In genomic region chr16:58685084-58685449, GRCh38 we compare ENCODE assay signal across 8 cellular contexts. TPM values are rescaled to one million over a fixed set of nuclear protein-coding genes. Genes with fewer than 3 reads are reported as not detected.
DNase-seq lines count a peak whose midpoint lies in the region; ATAC-seq and TF ChIP-seq lines count a peak whose summit lies in the region.

No MANE protein-coding gene starts in this region.

- H3K4me1 Mint-ChIP-seq in CD4-positive, CD25-positive, alpha-beta regulatory T cell, result peaks cover 12 to 28% (median 21%) of the 10 kb centered on the region in 4 donors
- peaks cover 24 to 26% of the 10 kb centered on the region in 2 donors for H3K4me1 Mint-ChIP-seq in effector memory CD8-positive, alpha-beta T cell (ENCODE audit: low read depth in 2 of 2)

- H3K4me1 ChIP-seq in CD4-positive, CD25-positive, alpha-beta regulatory T cell (ENCODE audit: control insufficient read depth, insufficient read depth, low read length, poor library complexity, severe bottlenecking), result peaks cover 15% of the 10 kb centered on the region
- peaks cover 11% of the 10 kb centered on the region for H3K4me1 ChIP-seq in Loucy (ENCODE audit: insufficient read depth, low read length, poor library complexity, severe bottlenecking)
- peaks cover 22% of the 10 kb centered on the region for H3K4me1 ChIP-seq in osteoblast (ENCODE audit: insufficient read depth, low read length)

- H3K79me2 ChIP-seq in Loucy (ENCODE audit: insufficient read depth, low read length) (no peaks in the 10 kb centered on the region), osteoblast (ENCODE audit: insufficient read depth, low read length) (peaks cover 35% of the 10 kb centered on the region)

- peaks cover 4% of the 10 kb centered on the region for H3K36me3 Mint-ChIP-seq in CD4-positive, CD25-positive, alpha-beta regulatory T cell
- peaks cover 3% of the 10 kb centered on the region for H3K36me3 Mint-ChIP-seq in effector memory CD8-positive, alpha-beta T cell (ENCODE audit: insufficient read depth)

- H2AFZ ChIP-seq in Loucy (ENCODE audit: low read length) (peak overlapping the region; percentile 100), osteoblast (ENCODE audit: low read length) (peak overlapping the region; percentile 100)

- H3K9me3 Mint-ChIP-seq in CD4-positive, CD25-positive, alpha-beta regulatory T cell, result no peaks in the 10 kb centered on the region
- no peaks in the 10 kb centered on the region for H3K9me3 Mint-ChIP-seq in effector memory CD8-positive, alpha-beta T cell

- no peak for DNase-seq in CD4-positive, CD25-positive, alpha-beta regulatory T cell
- no peak for DNase-seq in effector memory CD8-positive, alpha-beta T cell
- DNase-seq in osteoblast (ENCODE audit: insufficient read length, low spot score, missing footprints) (peak; percentile 39), occipital lobe (lab: John Stamatoyannopoulos, UW) (no peak)

- H3K4me2 ChIP-seq in Loucy (ENCODE audit: low read depth, low read length, poor library complexity, severe bottlenecking) (peak overlapping the region; percentile 94), osteoblast (ENCODE audit: insufficient read depth, low read length) (peak overlapping the region; percentile 89)

- peak overlapping the region; percentile 78 for H3K4me3 ChIP-seq in CD4-positive, CD25-positive, alpha-beta regulatory T cell (ENCODE audit: low read depth, low read length)
- H3K4me3 ChIP-seq in Loucy (ENCODE audit: low read length, poor library complexity, severe bottlenecking) (peak overlapping the region; percentile 94), osteoblast (ENCODE audit: insufficient read depth, low read length) (peak overlapping the region; percentile 86)

- H3K9ac ChIP-seq in Loucy (ENCODE audit: low read depth, low read length, poor library complexity, severe bottlenecking), result peak overlapping the region; percentile 69

- H3K27me3 ChIP-seq in CD4-positive, CD25-positive, alpha-beta regulatory T cell (ENCODE audit: control insufficient read depth, insufficient read depth, low read length), result peaks cover 3% of the 10 kb centered on the region
- H3K27me3 ChIP-seq in Loucy (ENCODE audit: insufficient read depth, low read length, poor library complexity, severe bottlenecking) (no peaks in the 10 kb centered on the region), osteoblast (ENCODE audit: insufficient read depth, low read length) (no peaks in the 10 kb centered on the region)

- no peaks in the 10 kb centered on the region for H3K9me3 ChIP-seq in CD4-positive, CD25-positive, alpha-beta regulatory T cell (ENCODE audit: control insufficient read depth in 2 of 2, low read length in 2 of 2)
- H3K9me3 ChIP-seq in Loucy (ENCODE audit: insufficient read depth, low read depth, low read length) (no peaks in the 10 kb centered on the region), osteoblast (ENCODE audit: low read depth, low read length) (no peaks in the 10 kb centered on the region)

- peak overlapping the region; percentile 34 for H3K27ac ChIP-seq in CD4-positive, CD25-positive, alpha-beta regulatory T cell (ENCODE audit: insufficient read depth, low read length, poor library complexity, severe bottlenecking)
- H3K27ac ChIP-seq in osteoblast (ENCODE audit: low read depth, low read length), result peak overlapping the region; percentile 91

- H4K20me1 ChIP-seq in Loucy (ENCODE audit: insufficient read depth, low read length, poor library complexity, severe bottlenecking), result no peaks in the 10 kb centered on the region
- peaks cover 7% of the 10 kb centered on the region for H4K20me1 ChIP-seq in osteoblast (ENCODE audit: insufficient read depth, low read length)

- H3K9me2 ChIP-seq in Loucy (replicated peaks; ENCODE audit: low read depth, low read length), result no peaks in the 10 kb centered on the region

- ATAC-seq in CD4-positive, CD25-positive, alpha-beta regulatory T cell (ENCODE audit: low read depth in 2 of 2), result no peak
- ATAC-seq in effector memory CD8-positive, alpha-beta T cell (replicated peaks), result no peak
- ATAC-seq in HG03175 (IDR thresholded peaks at IDR 0.05; ENCODE audit: unreplicated experiment) (no peak), HG02610 (IDR thresholded peaks at IDR 0.05; ENCODE audit: unreplicated experiment) (no peak), GM18858 (IDR thresholded peaks at IDR 0.05; ENCODE audit: unreplicated experiment) (no peak)

- no peak for TF ChIP-seq CTCF in Loucy (conservative IDR thresholded peaks at IDR 0.05; ENCODE audit: low read length)
- TF ChIP-seq CTCF in osteoblast (IDR thresholded peaks at IDR 0.05; ENCODE audit: extremely low read depth, low read depth, low read length), result no peak

- H3F3A ChIP-seq in Loucy (ENCODE audit: low read depth), result no peaks in the 10 kb centered on the region

- peaks cover 8% of the 10 kb centered on the region for H3K27me3 Mint-ChIP-seq in CD4-positive, CD25-positive, alpha-beta regulatory T cell
- no peaks in the 10 kb centered on the region for H3K27me3 Mint-ChIP-seq in effector memory CD8-positive, alpha-beta T cell

- peak overlapping the region in 3 of 4 donors; percentile 57 to 91 (median 71) for H3K4me3 Mint-ChIP-seq in CD4-positive, CD25-positive, alpha-beta regulatory T cell
- peak overlapping the region; percentile 86 to 87 for H3K4me3 Mint-ChIP-seq in effector memory CD8-positive, alpha-beta T cell

- peaks cover 2% of the 10 kb centered on the region for H3K36me3 ChIP-seq in CD4-positive, CD25-positive, alpha-beta regulatory T cell (ENCODE audit: control insufficient read depth, insufficient read depth, low read length)
- no peaks in the 10 kb centered on the region for H3K36me3 ChIP-seq in Loucy (ENCODE audit: insufficient read depth, low read length)
- peaks cover 9% of the 10 kb centered on the region for H3K36me3 ChIP-seq in osteoblast (ENCODE audit: insufficient read depth, low read length)

- H3K27ac Mint-ChIP-seq in CD4-positive, CD25-positive, alpha-beta regulatory T cell, result peak overlapping the region in 1 of 3 donors; percentile 86
- peak overlapping the region in 1 of 2 donors; percentile 88 for H3K27ac Mint-ChIP-seq in effector memory CD8-positive, alpha-beta T cell

RNA-seq across cellular contexts. Expression of gene SLC38A7, which starts 0.5 kb away (rescaled TPM):
- 10.2 TPM for total RNA-seq in CD4-positive, CD25-positive, alpha-beta regulatory T cell
- polyA plus RNA-seq in CD4-positive, CD25-positive, alpha-beta regulatory T cell, result 1 to 10 TPM; 2.4 to 7.0 (median 3.2) TPM
- total RNA-seq in osteoblast, result 65.1 and 68.4 TPM in 2 replicates
- 17.9 TPM for total RNA-seq in occipital lobe

RNA-seq across cellular contexts. Expression of gene GOT2, which starts 49.0 kb away (rescaled TPM):
- total RNA-seq in CD4-positive, CD25-positive, alpha-beta regulatory T cell, result 28.7 TPM
- 10 to 100 TPM; 78.7 to 97.5 (median 92.0) TPM for polyA plus RNA-seq in CD4-positive, CD25-positive, alpha-beta regulatory T cell
- total RNA-seq in osteoblast (19.2 and 21.4 TPM in 2 replicates), occipital lobe (27.8 TPM)

RNA-seq across cellular contexts. Expression of gene CNOT1, which starts 55.4 kb away (rescaled TPM):
- 252 TPM for total RNA-seq in CD4-positive, CD25-positive, alpha-beta regulatory T cell
- polyA plus RNA-seq in CD4-positive, CD25-positive, alpha-beta regulatory T cell, result 10 to 100 TPM; 78.7 to 93.7 (median 83.1) TPM
- total RNA-seq in osteoblast (114 and 122 TPM in 2 replicates), occipital lobe (81.6 TPM)
